37 cellular contexts compared by ENCODE assay signal in the genomic region with DNA sequence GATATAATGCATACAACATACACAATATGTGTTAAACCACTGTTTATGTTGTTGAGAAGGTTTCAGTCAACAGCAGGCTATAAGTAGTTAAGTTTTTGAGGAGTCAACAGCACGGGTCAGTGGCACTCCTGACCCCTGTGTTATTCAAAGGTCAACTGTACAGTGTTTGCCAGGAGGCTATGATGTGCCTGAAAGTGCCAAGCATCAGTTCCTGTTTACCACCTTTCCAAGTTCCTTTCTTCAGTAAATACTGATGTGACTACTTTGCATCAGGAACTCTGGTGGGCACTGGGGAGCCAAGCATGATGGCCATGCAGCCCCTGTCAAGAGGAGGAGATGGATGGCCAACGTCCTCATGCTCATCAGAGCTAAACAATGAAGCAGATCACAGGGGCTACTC.
"Had no signal": no experiment of that assay in that cellular context is flagged by ENCODE, and none has a peak within 500 bp of the region (broad histone marks: within the 10 kb centered on the region; RNA-seq: fewer than 3 reads in every experiment).

No MANE protein-coding gene starts in this region.

- ATAC-seq: activated CD4-positive, alpha-beta T cell treated with anti-CD3 and anti-CD28 coated beads for 36 hours; activated CD4-positive, CD25-positive, alpha-beta regulatory T cell treated with anti-CD3 and anti-CD28 coated beads, Interleukin-2, amount 50 U/mL, for 24 hours; activated CD8-positive, alpha-beta memory T cell treated with anti-CD3 and anti-CD28 coated beads, Interleukin-2, amount 10 ng/mL, durations not matched to agents 7 days and 5 days; activated CD8-positive, alpha-beta T cell treated with anti-CD3 and anti-CD28 coated beads, Interleukin-2, amount 10 ng/mL, durations not matched to agents 7 days and 5 days; activated naive CD8-positive, alpha-beta T cell treated with anti-CD3 and anti-CD28 coated beads, Interleukin-2, amount 50 U/mL, for 24 hours; WTC11 had no signal

- H3K4me3 Mint-ChIP-seq: activated CD4-positive, alpha-beta memory T cell treated with anti-CD3 and anti-CD28 coated beads, Interleukin-2, amount 10 ng/mL, durations not matched to agents 7 days and 5 days; activated CD4-positive, alpha-beta T cell treated with anti-CD3 and anti-CD28 coated beads for 36 hours; activated CD4-positive, alpha-beta T cell treated with anti-CD3 and anti-CD28 coated beads, Interleukin-2, amount 10 ng/mL, durations not matched to agents 7 days and 5 days; activated CD8-positive, alpha-beta memory T cell treated with anti-CD3 and anti-CD28 coated beads, Interleukin-2, amount 10 ng/mL, durations not matched to agents 7 days and 5 days; activated CD8-positive, alpha-beta T cell treated with anti-CD3 and anti-CD28 coated beads, Interleukin-2, amount 10 ng/mL, durations not matched to agents 7 days and 5 days; activated naive CD4-positive, alpha-beta T cell treated with anti-CD3 and anti-CD28 coated beads, Interleukin-2, amount 10 ng/mL, durations not matched to agents 7 days and 5 days; activated naive CD4-positive, alpha-beta T cell treated with anti-CD3 and anti-CD28 coated beads, Interleukin-2, amount 50 U/mL, for 24 hours; activated naive CD8-positive, alpha-beta T cell; activated naive CD8-positive, alpha-beta T cell treated with anti-CD3 and anti-CD28 coated beads, Interleukin-2, amount 10 ng/mL, durations not matched to agents 7 days and 5 days; activated naive CD8-positive, alpha-beta T cell treated with anti-CD3 and anti-CD28 coated beads, Interleukin-2, amount 50 U/mL, for 24 hours; activated T-cell treated with anti-CD3 and anti-CD28 coated beads, Interleukin-2, amount 50 U/mL, for 24 hours; brain; central memory CD8-positive, alpha-beta T cell; T-helper 1 cell treated with Interleukin-12 subunit alpha and Interleukin-12 subunit beta and Interleukin-4 antibody, amounts not matched to agents 30 μg/mL and 1 μg/mL, for 36 hours; T-helper 2 cell treated with Interferon-gamma antibody and Interleukin-4, amounts not matched to agents 5 μg/mL and 100 μg/mL, for 36 hours; WTC11 had no signal

- H3K27ac Mint-ChIP-seq: activated CD4-positive, alpha-beta memory T cell treated with anti-CD3 and anti-CD28 coated beads, Interleukin-2, amount 10 ng/mL, durations not matched to agents 7 days and 5 days; activated CD4-positive, alpha-beta T cell treated with anti-CD3 and anti-CD28 coated beads for 36 hours; activated CD4-positive, alpha-beta T cell treated with anti-CD3 and anti-CD28 coated beads, Interleukin-2, amount 10 ng/mL, durations not matched to agents 7 days and 5 days; activated CD8-positive, alpha-beta memory T cell treated with anti-CD3 and anti-CD28 coated beads, Interleukin-2, amount 10 ng/mL, durations not matched to agents 7 days and 5 days; activated CD8-positive, alpha-beta T cell treated with anti-CD3 and anti-CD28 coated beads, Interleukin-2, amount 10 ng/mL, durations not matched to agents 7 days and 5 days; activated naive CD4-positive, alpha-beta T cell treated with anti-CD3 and anti-CD28 coated beads, Interleukin-2, amount 10 ng/mL, durations not matched to agents 7 days and 5 days; activated naive CD4-positive, alpha-beta T cell treated with anti-CD3 and anti-CD28 coated beads, Interleukin-2, amount 50 U/mL, for 24 hours; activated naive CD8-positive, alpha-beta T cell; activated naive CD8-positive, alpha-beta T cell treated with anti-CD3 and anti-CD28 coated beads, Interleukin-2, amount 10 ng/mL, durations not matched to agents 7 days and 5 days; activated naive CD8-positive, alpha-beta T cell treated with anti-CD3 and anti-CD28 coated beads, Interleukin-2, amount 50 U/mL, for 24 hours; activated T-cell treated with anti-CD3 and anti-CD28 coated beads, Interleukin-2, amount 50 U/mL, for 24 hours; activated T-helper 2 cell treated with anti-CD3 and anti-CD28 coated beads, Interferon-gamma antibody, Interleukin-2, Interleukin-4, amounts not matched to agents 10 μg/mL and 5 μg/mL and 100 μg/mL, durations not matched to agents 14 hours and 24 hours and 36 hours; brain; T-helper 1 cell treated with Interleukin-12 subunit alpha and Interleukin-12 subunit beta and Interleukin-4 antibody, amounts not matched to agents 30 μg/mL and 1 μg/mL, for 36 hours; T-helper 2 cell treated with Interferon-gamma antibody and Interleukin-4, amounts not matched to agents 5 μg/mL and 100 μg/mL, for 36 hours; WTC11 had no signal

- H3K36me3 Mint-ChIP-seq: activated CD8-positive, alpha-beta memory T cell treated with anti-CD3 and anti-CD28 coated beads, Interleukin-2, amount 10 ng/mL, durations not matched to agents 7 days and 5 days; activated naive CD4-positive, alpha-beta T cell treated with anti-CD3 and anti-CD28 coated beads, Interleukin-2, amount 10 ng/mL, durations not matched to agents 7 days and 5 days; activated naive CD8-positive, alpha-beta T cell had no signal

- H3K4me3 ChIP-seq: ascending aorta, cardiac muscle cell had no signal

- H3K27me3 ChIP-seq: ascending aorta had no signal

- H3K36me3 ChIP-seq: ascending aorta, cardiac muscle cell, WERI-Rb-1 had no signal

- H3K4me1 ChIP-seq: ascending aorta had no signal

- DNase-seq: activated CD4-positive, alpha-beta memory T cell treated with anti-CD3 and anti-CD28 coated beads, Interleukin-2, amount 10 ng/mL, durations not matched to agents 7 days and 5 days; activated CD4-positive, alpha-beta T cell treated with anti-CD3 and anti-CD28 coated beads for 1 hour; activated CD4-positive, alpha-beta T cell treated with anti-CD3 and anti-CD28 coated beads for 36 hours; activated CD4-positive, alpha-beta T cell treated with anti-CD3 and anti-CD28 coated beads for 48 hours; activated CD4-positive, alpha-beta T cell treated with anti-CD3 and anti-CD28 coated beads, Interleukin-2, amount 10 ng/mL, durations not matched to agents 7 days and 5 days; activated CD4-positive, alpha-beta T cell treated with anti-CD3 and anti-CD28 coated beads, Interleukin-2, amount 50 U/mL, for 48 hours; activated CD4-positive, CD25-positive, alpha-beta regulatory T cell; activated CD8-positive, alpha-beta memory T cell treated with anti-CD3 and anti-CD28 coated beads for 24 hours; activated CD8-positive, alpha-beta memory T cell treated with anti-CD3 and anti-CD28 coated beads, Interleukin-2, amount 10 ng/mL, durations not matched to agents 7 days and 5 days; activated CD8-positive, alpha-beta memory T cell treated with anti-CD3 and anti-CD28 coated beads, Interleukin-2, amount 50 U/mL, for 48 hours; activated CD8-positive, alpha-beta T cell treated with anti-CD3 and anti-CD28 coated beads, Interleukin-2, amount 10 ng/mL, durations not matched to agents 7 days and 5 days; activated effector memory CD4-positive, alpha-beta T cell treated with Interleukin-2 at 50 U/mL for 16 hours; activated gamma-delta T cell; activated naive CD4-positive, alpha-beta T cell treated with anti-CD3 and anti-CD28 coated beads, Interleukin-2, amount 10 ng/mL, durations not matched to agents 7 days and 5 days; activated naive CD4-positive, alpha-beta T cell treated with Interleukin-2 at 50 U/mL for 16 hours; activated naive CD8-positive, alpha-beta T cell treated with anti-CD3 and anti-CD28 coated beads, Interleukin-2, amount 10 ng/mL, durations not matched to agents 7 days and 5 days; activated naive CD8-positive, alpha-beta T cell treated with anti-CD3 and anti-CD28 coated beads, Interleukin-2, amount 50 U/mL, for 24 hours; activated T-cell treated with anti-CD3 and anti-CD28 coated beads, Interleukin-2, amount 50 U/mL, for 24 hours; activated T-cell treated with anti-CD3 and anti-CD28 coated beads, Interleukin-2, amount 50 U/mL, for 48 hours; amygdala; anterior cingulate cortex; caudate nucleus; T-helper 1 cell; T-helper 2 cell; T-helper 9 cell; WERI-Rb-1 had no signal

- H3K27ac ChIP-seq: ascending aorta, cardiac muscle cell, WERI-Rb-1 had no signal

- H3K4me1 Mint-ChIP-seq: activated CD4-positive, alpha-beta memory T cell treated with anti-CD3 and anti-CD28 coated beads, Interleukin-2, amount 10 ng/mL, durations not matched to agents 7 days and 5 days; activated CD4-positive, alpha-beta T cell treated with anti-CD3 and anti-CD28 coated beads for 36 hours; activated CD4-positive, alpha-beta T cell treated with anti-CD3 and anti-CD28 coated beads, Interleukin-2, amount 10 ng/mL, durations not matched to agents 7 days and 5 days; activated CD8-positive, alpha-beta memory T cell treated with anti-CD3 and anti-CD28 coated beads, Interleukin-2, amount 10 ng/mL, durations not matched to agents 7 days and 5 days; activated naive CD4-positive, alpha-beta T cell treated with anti-CD3 and anti-CD28 coated beads, Interleukin-2, amount 10 ng/mL, durations not matched to agents 7 days and 5 days; activated naive CD4-positive, alpha-beta T cell treated with anti-CD3 and anti-CD28 coated beads, Interleukin-2, amount 50 U/mL, for 24 hours; activated naive CD8-positive, alpha-beta T cell treated with anti-CD3 and anti-CD28 coated beads, Interleukin-2, amount 50 U/mL, for 24 hours; brain; central memory CD8-positive, alpha-beta T cell had no signal
